In the genomic region with DNA sequence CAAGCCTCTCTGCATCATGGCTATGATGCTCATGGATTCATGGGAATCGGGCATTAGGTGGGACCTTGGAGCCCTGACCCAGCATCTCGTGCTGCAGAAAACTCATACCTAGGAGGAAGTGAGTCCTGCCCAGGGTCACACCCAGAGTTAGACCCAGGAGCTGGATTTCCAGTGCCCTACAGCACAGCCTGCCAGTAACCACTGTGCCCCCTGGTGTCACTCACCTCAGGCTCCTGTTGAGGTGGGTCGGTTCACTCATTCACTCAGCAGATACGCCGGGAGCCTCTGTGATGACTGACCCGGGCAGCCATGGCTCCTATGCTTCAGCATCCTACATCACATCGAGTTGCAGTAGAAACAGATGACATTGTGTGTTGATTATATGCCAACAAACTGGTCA, we compare ENCODE assay signal across 18 cellular contexts.
DNase-seq lines count a peak whose midpoint lies in the region; ATAC-seq and TF ChIP-seq lines count a peak whose summit lies in the region.
"Had no signal": no experiment of that assay in that cellular context is flagged by ENCODE, and none has a peak within 500 bp of the region (broad histone marks: within the 10 kb centered on the region; RNA-seq: fewer than 3 reads in every experiment).

No MANE protein-coding gene starts in this region.

- H4K20me1 ChIP-seq in Karpas-422 (ENCODE audit: insufficient read depth, low read depth, low read length) (no peaks in the 10 kb centered on the region), PC-3 (ENCODE audit: low read length) (no peaks in the 10 kb centered on the region)

- H3K9ac ChIP-seq in Karpas-422 (ENCODE audit: low read length) (no peak overlapping the region), PC-3 (ENCODE audit: low read length) (no peak overlapping the region)

- peak overlapping the region; percentile 66 for H3K27ac ChIP-seq in Karpas-422 (ENCODE audit: low read length)
- H3K27ac ChIP-seq in PC-3 (ENCODE audit: low read length): no peak overlapping the region
- H3K27ac ChIP-seq: HL-60 had no signal

- no peaks in the 10 kb centered on the region for H3F3A ChIP-seq in PC-3 (ENCODE audit: low read length, unreplicated experiment)

- peaks cover 35% of the 10 kb centered on the region for H3K36me3 ChIP-seq in BE2C
- no peaks in the 10 kb centered on the region; the same call in 1 of the 2 replicates for H3K36me3 ChIP-seq in Karpas-422 (ENCODE audit: insufficient read depth, low read length)
- no peaks in the 10 kb centered on the region for H3K36me3 ChIP-seq in PC-3 (ENCODE audit: low read depth, low read length)
- H3K36me3 ChIP-seq: HAP-1 had no signal

- H2AFZ ChIP-seq in Karpas-422 (ENCODE audit: low read length): no peak overlapping the region
- H2AFZ ChIP-seq in PC-3 (ENCODE audit: low read length): no peak overlapping the region

- H3K79me2 ChIP-seq in Karpas-422 (ENCODE audit: low read length) (peaks cover 100% of the 10 kb centered on the region), PC-3 (ENCODE audit: low read length) (no peaks in the 10 kb centered on the region)

- H3K27me3 ChIP-seq in BE2C (no peaks in the 10 kb centered on the region), Karpas-422 (ENCODE audit: low read length) (no peaks in the 10 kb centered on the region), PC-3 (ENCODE audit: low read length) (no peaks in the 10 kb centered on the region)

- POLR2A ChIA-PET in PC-3 (lab: Charles Lee; ENCODE audit: unreplicated experiment): no interaction called here

- intact Hi-C loops in PC-3 (cut with micrococcal nuclease): no loop called here

- DNase-seq in BE2C: no peak
- peak; percentile 14 for DNase-seq in GM12865 (ENCODE audit: low read depth)
- peak; percentile 71 for DNase-seq in Karpas-422
- no peak for DNase-seq in PC-3
- DNase-seq in SKM-1 (lab: John Stamatoyannopoulos, UW; ENCODE audit: unreplicated experiment): no peak
- DNase-seq in stimulated activated CD4-positive, alpha-beta T cell treated with anti-CD3 and anti-CD28 coated beads, Interleukin-4, amount 100 ng/mL, for 1 hour: no peak
- DNase-seq in NOMO-1 (lab: John Stamatoyannopoulos, UW; ENCODE audit: unreplicated experiment in 2 of 2): no peak
- DNase-seq: ACHN; C1 segment of cervical spinal cord; Calu3; CD4-positive, alpha-beta T cell; DMS 273 treated with DMSO at 0.1 percent for 48 hours; GOT3; IMR-90; KBM-7 had no signal

- H3K4me1 ChIP-seq in BE2C: no peaks in the 10 kb centered on the region
- peaks cover 98% of the 10 kb centered on the region for H3K4me1 ChIP-seq in Karpas-422 (ENCODE audit: low read length)
- H3K4me1 ChIP-seq in PC-3 (ENCODE audit: insufficient read depth, low read length): peaks cover 12% of the 10 kb centered on the region

- H3K4me2 ChIP-seq in Karpas-422 (ENCODE audit: low read depth, low read length, poor library complexity, severe bottlenecking) (no peak overlapping the region), PC-3 (ENCODE audit: low read length) (no peak overlapping the region)

- BruUV-seq in PC-3 (replicated peaks; lab: Mats Ljungman, UMichigan): no TSS peak

- TF ChIP-seq CTCF in BE2C (IDR thresholded peaks at IDR 0.05; ENCODE audit: low read depth, low read length): 0 out of 2 replicates have a peak, but pooled peaks have one; percentile 13
- TF ChIP-seq CTCF in GM12865 (IDR thresholded peaks at IDR 0.05; ENCODE audit: insufficient read depth, low read depth, low read length, missing control alignments): no peak
- TF ChIP-seq CTCF in PC-3 (conservative IDR thresholded peaks at IDR 0.05; ENCODE audit: low read depth, low read length): 0 out of 2 replicates have a peak, but pooled peaks have one; percentile 10

- no peaks in the 10 kb centered on the region for H3K9me2 ChIP-seq in Karpas-422 (replicated peaks; ENCODE audit: insufficient read depth, low read length)
- no peaks in the 10 kb centered on the region for H3K9me2 ChIP-seq in PC-3 (replicated peaks; ENCODE audit: low read length)

- ATAC-seq in PC-3 (no peak), GM18520 (IDR thresholded peaks at IDR 0.05; ENCODE audit: unreplicated experiment) (no peak)

- no peaks in the 10 kb centered on the region for H3K9me3 ChIP-seq in BE2C
- H3K9me3 ChIP-seq in Karpas-422 (ENCODE audit: low read length): no peaks in the 10 kb centered on the region
- no peaks in the 10 kb centered on the region for H3K9me3 ChIP-seq in PC-3 (ENCODE audit: low read length)
- H3K9me3 ChIP-seq: HAP-1 had no signal

- H3K4me3 ChIP-seq in BE2C (ENCODE audit: low read depth, low read length) (no peak overlapping the region), GM12865 (ENCODE audit: low read depth, low read length) (no peak overlapping the region), Karpas-422 (ENCODE audit: low read length) (no peak overlapping the region), PC-3 (ENCODE audit: low read length) (no peak overlapping the region)
- H3K4me3 ChIP-seq: HAP-1 had no signal

- CTCF ChIA-PET in PC-3 (lab: Charles Lee): no interaction called here

Comparison
In these comparisons a context has a peak if more than half of its experiments do, and no peak if none do; other contexts are left out.
1. DNase-seq: peak in GM12865 (single experiment) and Karpas-422 (single experiment); none in BE2C (single experiment), PC-3 (single experiment), SKM-1 (single experiment), stimulated activated CD4-positive, alpha-beta T cell treated with anti-CD3 and anti-CD28 coated beads, Interleukin-4, amount 100 ng/mL, for 1 hour (single experiment) and NOMO-1 (0 of 2).